Comparison of ENCODE assay signal across 8 cellular contexts in genomic region chr17:28646039-28646754, GRCh38. TPM values are rescaled to one million over a fixed set of nuclear protein-coding genes. Genes with fewer than 3 reads are reported as not detected.
A peak's percentile ranks its signal among the peaks of the same experiment; 100 is the strongest.
DNase-seq lines count a peak whose midpoint lies in the region; ATAC-seq, FAIRE-seq and TF ChIP-seq lines count a peak whose summit lies in the region.

No MANE protein-coding gene starts in this region.

- no peak for ATAC-seq in SK-N-SH treated with all-trans-retinoic acid at 6 μM for 48 hours
- ATAC-seq in HepG2 = no peak
- ATAC-seq in GM19324 (IDR thresholded peaks at IDR 0.05; ENCODE audit: low FRiP score, unreplicated experiment) = no peak

- peak overlapping the region in 1 of 2 experiments; percentile 67; a peak in 1 of 4 replicates for H3K4me3 ChIP-seq in SK-N-SH (ENCODE audit: low read depth in 2 of 2, low read length in 1 of 2)
- H3K4me3 ChIP-seq in HepG2 (replicated peaks in 1 of 3; ENCODE audit: insufficient read depth in 1 of 3, low read depth in 2 of 3, low read length in 3 of 3) = peak overlapping the region in 1 of 3 experiments; percentile 95; a peak in 1 of 6 replicates

- peak overlapping the region; percentile 97 for H3K4me2 ChIP-seq in SK-N-SH
- peak overlapping the region; percentile 67 for H3K4me2 ChIP-seq in HepG2 (ENCODE audit: low read depth, low read length)

- H3K9me3 ChIP-seq in SK-N-SH = no peaks in the 10 kb centered on the region
- H3K9me3 ChIP-seq in HepG2 (ENCODE audit: low read length) = no peaks in the 10 kb centered on the region

- DNase-seq in SK-N-SH (no peak), HepG2 (ENCODE audit: low spot score) (no peak), substantia nigra (lab: John Stamatoyannopoulos, UW) (peak in 2 of 49 donors; percentile 1 to 4), posterior vena cava (ENCODE audit: low spot score) (no peak)
- no peak for DNase-seq in effector CD4-positive, alpha-beta T cell

- H3K4me1 Mint-ChIP-seq in activated naive CD8-positive, alpha-beta T cell (ENCODE audit: low read depth) = peaks cover 34% of the 10 kb centered on the region

- no peak for FAIRE-seq in HepG2 (lab: Jason Lieb, UNC)

- H3K36me3 Mint-ChIP-seq in activated naive CD8-positive, alpha-beta T cell = peaks cover 5% of the 10 kb centered on the region

- TF ChIP-seq RAD21 in SK-N-SH (IDR thresholded peaks at IDR 0.05; ENCODE audit: low read length) = no peak
- no peak for TF ChIP-seq RAD21 in HepG2 (CRISPR knock-in tag; IDR thresholded peaks at IDR 0.05)

- TF ChIP-seq POLR2A in HepG2 (IDR thresholded peaks at IDR 0.05; ENCODE audit: insufficient read depth in 1 of 2, low read depth in 2 of 2, low read length in 2 of 2) = no peak

- TF ChIP-seq EP300 in SK-N-SH (IDR thresholded peaks at IDR 0.05; ENCODE audit: borderline replicate concordance in 1 of 2, low read depth in 1 of 2, low read length in 1 of 2) (no peak), HepG2 (IDR thresholded peaks at IDR 0.05; ENCODE audit: low read depth in 2 of 2, low read length in 2 of 2) (no peak), HepG2 (CRISPR knock-in tag; IDR thresholded peaks at IDR 0.05; ENCODE audit: borderline replicate concordance) (no peak)

- peak overlapping the region; percentile 75 for H3K27ac Mint-ChIP-seq in activated naive CD8-positive, alpha-beta T cell

- intact Hi-C loops in HepG2 (cut with micrococcal nuclease; ENCODE audit: unreplicated experiment) (loop anchor here (5.0 kb wide), 1 partner anchor 76 kb away; no protein-coding TSS in a partner anchor), posterior vena cava (cut with DNase I) (no loop called here)

- H3K9ac ChIP-seq in SK-N-SH = peak overlapping the region; percentile 72; the same call in 1 of the 2 replicates
- H3K9ac ChIP-seq in HepG2 (ENCODE audit: insufficient read depth, low read depth, low read length) = no peak overlapping the region

- H3K36me3 ChIP-seq in SK-N-SH (replicated peaks in 1 of 2; ENCODE audit: control insufficient read depth in 1 of 2, insufficient read depth in 2 of 2, low read length in 1 of 2) = peaks cover 30 to 38% of the 10 kb centered on the region in 2 experiments
- peaks cover 2 to 27% of the 10 kb centered on the region in 2 experiments; a peak in 4 of 5 replicates for H3K36me3 ChIP-seq in HepG2 (replicated peaks in 1 of 2; ENCODE audit: control insufficient read depth in 1 of 2, insufficient read depth in 2 of 2, low read length in 2 of 2)

- CTCF ChIA-PET in SK-N-SH (lab: Yijun Ruan, JAX) = interaction anchor here (0.5 to 4.1 kb wide), 17 partner anchors 10 to 409 kb away, joined by 3 to 50 read pairs (median 4); partner anchors contain the start of genes RPL23A, SDF2 and SUPT6H
- CTCF ChIA-PET in HepG2 (lab: Yijun Ruan, JAX; ENCODE audit: low intra/inter-chr PET ratio, low total read pairs) = interaction anchor here (1.2 to 1.9 kb wide), 2 partner anchors 30 to 101 kb away, joined by 4 to 20 read pairs; no protein-coding TSS in a partner anchor

- H3F3A ChIP-seq in SK-N-SH (replicated peaks; ENCODE audit: insufficient read depth) = peaks cover 35% of the 10 kb centered on the region

- no peaks in the 10 kb centered on the region for H3K9me3 Mint-ChIP-seq in activated naive CD8-positive, alpha-beta T cell (ENCODE audit: low read depth)

- peaks cover 49% of the 10 kb centered on the region for H3K79me2 ChIP-seq in SK-N-SH (ENCODE audit: insufficient read depth)
- peaks cover 21% of the 10 kb centered on the region for H3K79me2 ChIP-seq in HepG2 (ENCODE audit: insufficient read depth, low read length)

- H3K27ac ChIP-seq in SK-N-SH (ENCODE audit: low read depth in 2 of 2, low read length in 1 of 2) = peak overlapping the region; percentile 60 to 85
- peak overlapping the region; percentile 68 for H3K27ac ChIP-seq in HepG2 (ENCODE audit: extremely low read length, insufficient read depth, low read length)
- H3K27ac ChIP-seq in substantia nigra (ENCODE audit: low read depth, low read length, poor library complexity, severe bottlenecking) = peak overlapping the region; percentile 63

- H3K9me2 ChIP-seq in SK-N-SH = no peaks in the 10 kb centered on the region

- BruUV-seq in HepG2 (replicated peaks; lab: Mats Ljungman, UMichigan) = no TSS peak

- H3K27me3 Mint-ChIP-seq in activated naive CD8-positive, alpha-beta T cell = no peaks in the 10 kb centered on the region

- POLR2A ChIA-PET in SK-N-SH (lab: Yijun Ruan, JAX) = interaction anchor here (0.9 to 1.6 kb wide), 2 partner anchors 15 to 64 kb away, joined by 3 to 7 read pairs; partner anchors contain the start of genes SDF2 and SUPT6H
- POLR2A ChIA-PET in HepG2 (lab: Yijun Ruan, JAX) = interaction anchor here (0.7 to 6.9 kb wide), 13 partner anchors 11 to 482 kb away, joined by 3 to 69 read pairs (median 8); partner anchors contain the start of genes ALDOC, NEK8, PIGS and RPL23A

- H2AFZ ChIP-seq in SK-N-SH (ENCODE audit: low read depth) (peak overlapping the region; percentile 74; the same call in 1 of the 2 replicates), HepG2 (ENCODE audit: low read length) (no peak overlapping the region)

- no peaks in the 10 kb centered on the region for H3K27me3 ChIP-seq in SK-N-SH (ENCODE audit: insufficient read depth)
- H3K27me3 ChIP-seq in HepG2 (ENCODE audit: control insufficient read depth in 1 of 2, insufficient read depth in 2 of 2, low read length in 2 of 2) = no peaks in the 10 kb centered on the region; a peak in 1 of 5 replicates

- 84% methylated on average over 12 of the region's 12 CpGs for WGBS in SK-N-SH (ENCODE audit: low lambda C conversion rate)
- 85% methylated on average over 12 of the region's 12 CpGs for WGBS in HepG2 (ENCODE audit: low lambda C conversion rate)

- in situ Hi-C loops in HepG2 (cut with HindIII; ENCODE audit: extremely low pct_ligation_motif_present, low pct_unique_long_range_greater_than_20kb) = loop anchor here (5.0 to 25.0 kb wide), 2 partner anchors 71 to 241 kb away; partner anchors contain the start of genes FLOT2, RAB34 and RPL23A

- H3K4me1 ChIP-seq in SK-N-SH (ENCODE audit: control insufficient read depth in 1 of 2, insufficient read depth in 2 of 2, low read depth in 1 of 2, low read length in 1 of 2) (peaks cover 6 to 14% of the 10 kb centered on the region in 2 experiments; a peak in 3 of 4 replicates), HepG2 (ENCODE audit: insufficient read depth, low read length) (peaks cover 52% of the 10 kb centered on the region)

- no peak for TF ChIP-seq CTCF in SK-N-SH (IDR thresholded peaks at IDR 0.05)
- TF ChIP-seq CTCF in HepG2 (CRISPR knock-in tag; IDR thresholded peaks at IDR 0.05) = no peak

- H3K4me3 Mint-ChIP-seq in activated naive CD8-positive, alpha-beta T cell = peak overlapping the region; percentile 83

- H4K20me1 ChIP-seq in SK-N-SH (ENCODE audit: insufficient read depth) = peaks cover 9% of the 10 kb centered on the region
- no peaks in the 10 kb centered on the region for H4K20me1 ChIP-seq in HepG2 (ENCODE audit: insufficient read depth, low read length)

RNA-seq across cellular contexts. Expression of gene BLTP2, which starts 1.2 kb away (rescaled TPM):
- polyA plus RNA-seq in SK-N-SH (2012; rRNA removed) (46.4 and 77.8 TPM in 2 replicates), HepG2 (2011; rRNA removed) (66.9 and 80.9 TPM in 2 replicates)
- polyA plus RNA-seq in SK-N-SH (2012; cell fraction: cytosol; rRNA removed) = 33.6 and 42.3 TPM in 2 replicates
- polyA plus RNA-seq in SK-N-SH (2012; cell fraction: nucleus; rRNA removed) = 70.9 and 98.6 TPM in 2 replicates
- total RNA-seq in HepG2 (2016; rRNA removed; fragmentation: Illumina TruSeq; extraction: Trizol) (61.0 and 66.7 TPM in 2 replicates), posterior vena cava (100 to 1,000 TPM; 105 to 120 TPM)
- total RNA-seq in HepG2 (2016; cell fraction: cytosol; rRNA removed; fragmentation: Illumina TruSeq; extraction: Trizol; ENCODE audit: low read depth) = 15.2 and 17.0 TPM in 2 replicates
- total RNA-seq in HepG2 (2016; cell fraction: insoluble cytoplasmic fraction; rRNA removed; fragmentation: Illumina TruSeq; extraction: Trizol) = 55.0 and 65.2 TPM in 2 replicates
- total RNA-seq in HepG2 (2016; cell fraction: membrane; rRNA removed; fragmentation: Illumina TruSeq; extraction: Trizol) = 30.2 and 33.4 TPM in 2 replicates
- total RNA-seq in HepG2 (2016; cell fraction: nucleus; rRNA removed; fragmentation: Illumina TruSeq; extraction: Trizol) = 78.3 and 94.2 TPM in 2 replicates
- 44.0 and 51.2 TPM in 2 replicates for polyA plus RNA-seq in HepG2 (2011; cell fraction: cytosol; rRNA removed)
- 89.5 and 92.9 TPM in 2 replicates for polyA plus RNA-seq in HepG2 (2011; cell fraction: nucleus; rRNA removed)
- polyA plus RNA-seq in HepG2 (2012) = 31.4 and 42.7 TPM in 2 replicates
- polyA plus RNA-seq in HepG2 (2016; cell fraction: cytosol; fragmentation: Illumina TruSeq; extraction: Trizol; ENCODE audit: low read depth) = 3.4 and 3.8 TPM in 2 replicates
- 35.5 and 38.3 TPM in 2 replicates for polyA plus RNA-seq in HepG2 (2016; cell fraction: insoluble cytoplasmic fraction; fragmentation: Illumina TruSeq; extraction: Trizol; ENCODE audit: low read depth)
- polyA plus RNA-seq in HepG2 (2016; cell fraction: membrane; fragmentation: Illumina TruSeq; extraction: Trizol; ENCODE audit: low read depth) = 10.5 and 13.3 TPM in 2 replicates
- polyA plus RNA-seq in HepG2 (2016; cell fraction: nucleus; fragmentation: Illumina TruSeq; extraction: Trizol; ENCODE audit: insufficient read depth, low read depth) = 83.5 and 84.1 TPM in 2 replicates
- 349 and 803 TPM in 2 replicates for polyA minus RNA-seq in HepG2 (2011; rRNA and poly(A)+ RNA removed; ENCODE audit: low replicate concordance)
- polyA minus RNA-seq in HepG2 (2011; cell fraction: cytosol; rRNA and poly(A)+ RNA removed) = 64.7 and 67.6 TPM in 2 replicates
- 119 and 145 TPM in 2 replicates for polyA minus RNA-seq in HepG2 (2011; cell fraction: nucleus; rRNA and poly(A)+ RNA removed)

RNA-seq across cellular contexts. Expression of gene SDF2, which starts 15.5 kb away (rescaled TPM):
- polyA plus RNA-seq in SK-N-SH (2012; rRNA removed) (108 and 114 TPM in 2 replicates), HepG2 (2011; rRNA removed) (58.4 and 61.2 TPM in 2 replicates)
- polyA plus RNA-seq in SK-N-SH (2012; cell fraction: cytosol; rRNA removed) = 95.8 and 104 TPM in 2 replicates
- 49.4 and 69.0 TPM in 2 replicates for polyA plus RNA-seq in SK-N-SH (2012; cell fraction: nucleus; rRNA removed)
- total RNA-seq in HepG2 (2016; rRNA removed; fragmentation: Illumina TruSeq; extraction: Trizol) (39.1 and 58.2 TPM in 2 replicates), posterior vena cava (10 to 100 TPM; 30.7 to 33.5 TPM)
- 11.6 and 16.0 TPM in 2 replicates for total RNA-seq in HepG2 (2016; cell fraction: cytosol; rRNA removed; fragmentation: Illumina TruSeq; extraction: Trizol; ENCODE audit: low read depth)
- total RNA-seq in HepG2 (2016; cell fraction: insoluble cytoplasmic fraction; rRNA removed; fragmentation: Illumina TruSeq; extraction: Trizol) = 42.4 and 63.3 TPM in 2 replicates
- total RNA-seq in HepG2 (2016; cell fraction: membrane; rRNA removed; fragmentation: Illumina TruSeq; extraction: Trizol) = 23.7 and 24.7 TPM in 2 replicates
- total RNA-seq in HepG2 (2016; cell fraction: nucleus; rRNA removed; fragmentation: Illumina TruSeq; extraction: Trizol) = 43.5 and 51.7 TPM in 2 replicates
- polyA plus RNA-seq in HepG2 (2011; cell fraction: cytosol; rRNA removed) = 59.3 and 65.1 TPM in 2 replicates
- polyA plus RNA-seq in HepG2 (2011; cell fraction: nucleus; rRNA removed) = 24.0 and 30.6 TPM in 2 replicates
- polyA plus RNA-seq in HepG2 (2012) = 36.3 and 49.1 TPM in 2 replicates
- 10.7 and 11.1 TPM in 2 replicates for polyA plus RNA-seq in HepG2 (2016; cell fraction: cytosol; fragmentation: Illumina TruSeq; extraction: Trizol; ENCODE audit: low read depth)
- polyA plus RNA-seq in HepG2 (2016; cell fraction: insoluble cytoplasmic fraction; fragmentation: Illumina TruSeq; extraction: Trizol; ENCODE audit: low read depth) = 34.5 and 36.3 TPM in 2 replicates
- polyA plus RNA-seq in HepG2 (2016; cell fraction: membrane; fragmentation: Illumina TruSeq; extraction: Trizol; ENCODE audit: low read depth) = 16.8 and 18.4 TPM in 2 replicates
- polyA plus RNA-seq in HepG2 (2016; cell fraction: nucleus; fragmentation: Illumina TruSeq; extraction: Trizol; ENCODE audit: insufficient read depth, low read depth) = 87.7 and 89.2 TPM in 2 replicates
- polyA minus RNA-seq in HepG2 (2011; rRNA and poly(A)+ RNA removed; ENCODE audit: low replicate concordance) = 42.9 and 55.0 TPM in 2 replicates
- 19.1 and 20.8 TPM in 2 replicates for polyA minus RNA-seq in HepG2 (2011; cell fraction: cytosol; rRNA and poly(A)+ RNA removed)
- 14.3 and 19.9 TPM in 2 replicates for polyA minus RNA-seq in HepG2 (2011; cell fraction: nucleus; rRNA and poly(A)+ RNA removed)

RNA-seq across cellular contexts. Expression of gene SUPT6H, which starts 15.8 kb away (rescaled TPM):
- polyA plus RNA-seq in SK-N-SH (2012; rRNA removed) (26.7 and 26.9 TPM in 2 replicates), HepG2 (2011; rRNA removed) (32.7 and 38.0 TPM in 2 replicates)
- 20.0 and 21.4 TPM in 2 replicates for polyA plus RNA-seq in SK-N-SH (2012; cell fraction: cytosol; rRNA removed)
- 55.7 and 68.8 TPM in 2 replicates for polyA plus RNA-seq in SK-N-SH (2012; cell fraction: nucleus; rRNA removed)
- total RNA-seq in HepG2 (2016; rRNA removed; fragmentation: Illumina TruSeq; extraction: Trizol) (39.9 TPM in 2 replicates), posterior vena cava (10 to 100 TPM; 54.4 to 57.6 TPM)
- total RNA-seq in HepG2 (2016; cell fraction: cytosol; rRNA removed; fragmentation: Illumina TruSeq; extraction: Trizol; ENCODE audit: low read depth) = 11.6 and 12.4 TPM in 2 replicates
- 35.6 and 40.5 TPM in 2 replicates for total RNA-seq in HepG2 (2016; cell fraction: insoluble cytoplasmic fraction; rRNA removed; fragmentation: Illumina TruSeq; extraction: Trizol)
- 14.0 and 14.2 TPM in 2 replicates for total RNA-seq in HepG2 (2016; cell fraction: membrane; rRNA removed; fragmentation: Illumina TruSeq; extraction: Trizol)
- total RNA-seq in HepG2 (2016; cell fraction: nucleus; rRNA removed; fragmentation: Illumina TruSeq; extraction: Trizol) = 44.5 and 52.4 TPM in 2 replicates
- 15.3 and 15.7 TPM in 2 replicates for polyA plus RNA-seq in HepG2 (2011; cell fraction: cytosol; rRNA removed)
- 43.4 and 50.4 TPM in 2 replicates for polyA plus RNA-seq in HepG2 (2011; cell fraction: nucleus; rRNA removed)
- polyA plus RNA-seq in HepG2 (2012) = 37.9 and 44.2 TPM in 2 replicates
- polyA plus RNA-seq in HepG2 (2016; cell fraction: cytosol; fragmentation: Illumina TruSeq; extraction: Trizol; ENCODE audit: low read depth) = 1.8 and 2.1 TPM in 2 replicates
- 25.9 and 35.1 TPM in 2 replicates for polyA plus RNA-seq in HepG2 (2016; cell fraction: insoluble cytoplasmic fraction; fragmentation: Illumina TruSeq; extraction: Trizol; ENCODE audit: low read depth)
- polyA plus RNA-seq in HepG2 (2016; cell fraction: membrane; fragmentation: Illumina TruSeq; extraction: Trizol; ENCODE audit: low read depth) = 3.2 and 4.2 TPM in 2 replicates
- 83.1 and 98.8 TPM in 2 replicates for polyA plus RNA-seq in HepG2 (2016; cell fraction: nucleus; fragmentation: Illumina TruSeq; extraction: Trizol; ENCODE audit: insufficient read depth, low read depth)
- 95.5 and 107 TPM in 2 replicates for polyA minus RNA-seq in HepG2 (2011; rRNA and poly(A)+ RNA removed; ENCODE audit: low replicate concordance)
- 25.8 and 29.5 TPM in 2 replicates for polyA minus RNA-seq in HepG2 (2011; cell fraction: cytosol; rRNA and poly(A)+ RNA removed)
- 70.4 and 73.5 TPM in 2 replicates for polyA minus RNA-seq in HepG2 (2011; cell fraction: nucleus; rRNA and poly(A)+ RNA removed)

RNA-seq across cellular contexts. Expression of gene RSKR, which starts 32.2 kb away (rescaled TPM):
- polyA plus RNA-seq in SK-N-SH (2012; rRNA removed) (7.9 and 13.1 TPM in 2 replicates), HepG2 (2011; rRNA removed) (8.6 and 10.4 TPM in 2 replicates)
- polyA plus RNA-seq in SK-N-SH (2012; cell fraction: cytosol; rRNA removed) = 1.7 and 2.5 TPM in 2 replicates
- polyA plus RNA-seq in SK-N-SH (2012; cell fraction: nucleus; rRNA removed) = 62.1 and 74.4 TPM in 2 replicates
- total RNA-seq in HepG2 (2016; rRNA removed; fragmentation: Illumina TruSeq; extraction: Trizol) (1.9 and 5.0 TPM in 2 replicates), posterior vena cava (10 to 100 TPM in 1 of 2 donors, 1 to 10 TPM in 1; 4.7 to 10.1 TPM)
- 0.62 and 1.0 TPM in 2 replicates for total RNA-seq in HepG2 (2016; cell fraction: cytosol; rRNA removed; fragmentation: Illumina TruSeq; extraction: Trizol; ENCODE audit: low read depth)
- total RNA-seq in HepG2 (2016; cell fraction: insoluble cytoplasmic fraction; rRNA removed; fragmentation: Illumina TruSeq; extraction: Trizol) = 0.83 and 5.2 TPM in 2 replicates
- 0.48 and 0.93 TPM in 2 replicates for total RNA-seq in HepG2 (2016; cell fraction: membrane; rRNA removed; fragmentation: Illumina TruSeq; extraction: Trizol)
- total RNA-seq in HepG2 (2016; cell fraction: nucleus; rRNA removed; fragmentation: Illumina TruSeq; extraction: Trizol) = 12.3 and 13.9 TPM in 2 replicates
- polyA plus RNA-seq in HepG2 (2011; cell fraction: cytosol; rRNA removed) = 1.6 TPM in 2 replicates
- 39.0 and 41.5 TPM in 2 replicates for polyA plus RNA-seq in HepG2 (2011; cell fraction: nucleus; rRNA removed)
- polyA plus RNA-seq in HepG2 (2012) = 3.7 and 5.6 TPM in 2 replicates
- polyA plus RNA-seq in HepG2 (2016; cell fraction: cytosol; fragmentation: Illumina TruSeq; extraction: Trizol; ENCODE audit: low read depth) = 0.03 TPM in 1 of 2 replicates, not detected in the other
- polyA plus RNA-seq in HepG2 (2016; cell fraction: insoluble cytoplasmic fraction; fragmentation: Illumina TruSeq; extraction: Trizol; ENCODE audit: low read depth) = 0.70 and 1.3 TPM in 2 replicates
- 0.22 and 0.43 TPM in 2 replicates for polyA plus RNA-seq in HepG2 (2016; cell fraction: membrane; fragmentation: Illumina TruSeq; extraction: Trizol; ENCODE audit: low read depth)
- polyA plus RNA-seq in HepG2 (2016; cell fraction: nucleus; fragmentation: Illumina TruSeq; extraction: Trizol; ENCODE audit: insufficient read depth, low read depth) = 33.1 and 34.5 TPM in 2 replicates
- polyA minus RNA-seq in HepG2 (2011; rRNA and poly(A)+ RNA removed; ENCODE audit: low replicate concordance) = 12.9 and 33.2 TPM in 2 replicates
- 1.1 and 2.8 TPM in 2 replicates for polyA minus RNA-seq in HepG2 (2011; cell fraction: cytosol; rRNA and poly(A)+ RNA removed)
- polyA minus RNA-seq in HepG2 (2011; cell fraction: nucleus; rRNA and poly(A)+ RNA removed) = 27.9 and 31.6 TPM in 2 replicates

RNA-seq across cellular contexts. Expression of gene SPAG5, which starts 47.4 kb away (rescaled TPM):
- polyA plus RNA-seq in SK-N-SH (2012; rRNA removed) = 36.5 and 42.3 TPM in 2 replicates
- polyA plus RNA-seq in SK-N-SH (2012; cell fraction: cytosol; rRNA removed) = 28.0 and 31.0 TPM in 2 replicates
- 100 and 104 TPM in 2 replicates for polyA plus RNA-seq in SK-N-SH (2012; cell fraction: nucleus; rRNA removed)
- 98.0 and 105 TPM in 2 replicates for total RNA-seq in HepG2 (2016; rRNA removed; fragmentation: Illumina TruSeq; extraction: Trizol)
- total RNA-seq in HepG2 (2016; cell fraction: cytosol; rRNA removed; fragmentation: Illumina TruSeq; extraction: Trizol; ENCODE audit: low read depth) = 14.6 and 16.2 TPM in 2 replicates
- total RNA-seq in HepG2 (2016; cell fraction: insoluble cytoplasmic fraction; rRNA removed; fragmentation: Illumina TruSeq; extraction: Trizol) = 98.5 and 112 TPM in 2 replicates
- 35.4 and 39.1 TPM in 2 replicates for total RNA-seq in HepG2 (2016; cell fraction: membrane; rRNA removed; fragmentation: Illumina TruSeq; extraction: Trizol)
- 89.1 and 95.8 TPM in 2 replicates for total RNA-seq in HepG2 (2016; cell fraction: nucleus; rRNA removed; fragmentation: Illumina TruSeq; extraction: Trizol)
- 28.2 and 41.4 TPM in 2 replicates for polyA plus RNA-seq in HepG2 (2011; rRNA removed)
- polyA plus RNA-seq in HepG2 (2011; cell fraction: cytosol; rRNA removed) = 22.7 and 32.5 TPM in 2 replicates
- 69.4 and 110 TPM in 2 replicates for polyA plus RNA-seq in HepG2 (2011; cell fraction: nucleus; rRNA removed)
- 16.1 and 27.4 TPM in 2 replicates for polyA plus RNA-seq in HepG2 (2012)
- 9.9 and 10.2 TPM in 2 replicates for polyA plus RNA-seq in HepG2 (2016; cell fraction: cytosol; fragmentation: Illumina TruSeq; extraction: Trizol; ENCODE audit: low read depth)
- 92.8 and 96.1 TPM in 2 replicates for polyA plus RNA-seq in HepG2 (2016; cell fraction: insoluble cytoplasmic fraction; fragmentation: Illumina TruSeq; extraction: Trizol; ENCODE audit: low read depth)
- 20.0 and 23.8 TPM in 2 replicates for polyA plus RNA-seq in HepG2 (2016; cell fraction: membrane; fragmentation: Illumina TruSeq; extraction: Trizol; ENCODE audit: low read depth)
- 145 and 148 TPM in 2 replicates for polyA plus RNA-seq in HepG2 (2016; cell fraction: nucleus; fragmentation: Illumina TruSeq; extraction: Trizol; ENCODE audit: insufficient read depth, low read depth)
- polyA minus RNA-seq in HepG2 (2011; rRNA and poly(A)+ RNA removed; ENCODE audit: low replicate concordance) = 67.2 and 287 TPM in 2 replicates
- 18.6 and 22.3 TPM in 2 replicates for polyA minus RNA-seq in HepG2 (2011; cell fraction: cytosol; rRNA and poly(A)+ RNA removed)
- 59.9 and 64.0 TPM in 2 replicates for polyA minus RNA-seq in HepG2 (2011; cell fraction: nucleus; rRNA and poly(A)+ RNA removed)
- total RNA-seq in posterior vena cava = 1 to 10 TPM; 1.8 to 1.9 TPM
